In genomic region chr14:91253795-91254323, GRCh38 we compare ENCODE assay signal across 8 cellular contexts. TPM values are rescaled to one million over a fixed set of nuclear protein-coding genes. Genes with fewer than 3 reads are reported as not detected.
DNase-seq lines count a peak whose midpoint lies in the region; ATAC-seq, FAIRE-seq and TF ChIP-seq lines count a peak whose summit lies in the region.

No MANE protein-coding gene starts in this region.

- H3K9me3 Mint-ChIP-seq in CD8-positive, alpha-beta T cell, result no peaks in the 10 kb centered on the region

- no peaks in the 10 kb centered on the region for H3K9me2 ChIP-seq in OCI-LY1 (ENCODE audit: low read depth, low read length)

- H3K9me3 ChIP-seq in CD8-positive, alpha-beta T cell (ENCODE audit: low read length), result no peaks in the 10 kb centered on the region
- H3K9me3 ChIP-seq in OCI-LY1 (ENCODE audit: low read length) (no peaks in the 10 kb centered on the region), neuronal stem cell (replicated peaks in 1 of 2; ENCODE audit: control insufficient read depth in 2 of 2, insufficient read depth in 1 of 2, low read depth in 1 of 2, low read length in 2 of 2) (no peaks in the 10 kb centered on the region)

- H3K4me3 Mint-ChIP-seq in CD8-positive, alpha-beta T cell, result peak overlapping the region; percentile 76

- no peak overlapping the region for H4K8ac ChIP-seq in neuronal stem cell (ENCODE audit: low read depth, low read length)

- peak overlapping the region; percentile 41 for H3K4me3 ChIP-seq in CD8-positive, alpha-beta T cell (ENCODE audit: low read depth, low read length)
- H3K4me3 ChIP-seq in OCI-LY1 (ENCODE audit: low read depth, low read length, poor library complexity, severe bottlenecking) (peak overlapping the region; percentile 70), epithelial cell of esophagus (ENCODE audit: low read length) (peak overlapping the region; percentile 41), neuronal stem cell (ENCODE audit: low read length in 2 of 2) (peak overlapping the region; percentile 51 to 87)

- H3K36me3 ChIP-seq in CD8-positive, alpha-beta T cell (ENCODE audit: insufficient read depth, low read length), result no peaks in the 10 kb centered on the region
- no peaks in the 10 kb centered on the region for H3K36me3 ChIP-seq in OCI-LY1 (ENCODE audit: insufficient read depth, low read length)
- H3K36me3 ChIP-seq in neuronal stem cell (replicated peaks in 1 of 2; ENCODE audit: control insufficient read depth in 2 of 2, insufficient read depth in 2 of 2, low read length in 2 of 2), result no peaks in the 10 kb centered on the region

- peak overlapping the region; percentile 82 for H3K27ac Mint-ChIP-seq in CD8-positive, alpha-beta T cell

- no peak for FAIRE-seq in GM12891 (lab: Jason Lieb, UNC)

- intact Hi-C loops in CD8-positive, alpha-beta T cell (cut with DNase I, micrococcal nuclease), result loop anchor here in 1 of 2 experiments (10.0 kb wide), 1 partner anchor 621 kb away; no protein-coding TSS in a partner anchor

- H3K27me3 Mint-ChIP-seq in CD8-positive, alpha-beta T cell (ENCODE audit: low read depth), result no peaks in the 10 kb centered on the region

- no CpG with 5 or more reads among the region's 20 CpGs for WGBS in neuronal stem cell (ENCODE audit: extremely low coverage in 2 of 2, insufficient read length in 2 of 2, insufficient replicate concordance in 1 of 2), 2 donors

- peak overlapping the region; percentile 20 for H2AK5ac ChIP-seq in neuronal stem cell (ENCODE audit: low read depth, low read length)

- no peak overlapping the region for H4K91ac ChIP-seq in neuronal stem cell (ENCODE audit: low read depth, low read length, poor library complexity)

- POLR2A ChIA-PET in CD8-positive, alpha-beta T cell (lab: Charles Lee), result interaction anchor here (1.0 to 3.3 kb wide), 2 partner anchors 10 to 11 kb away, joined by 3 to 25 read pairs; partner anchors contain the start of gene GPR68

- H3K18ac ChIP-seq in neuronal stem cell (ENCODE audit: low read length), result peak overlapping the region; percentile 98

- CTCF ChIA-PET in CD8-positive, alpha-beta T cell (lab: Charles Lee), result interaction anchor here (0.6 to 2.8 kb wide), 2 partner anchors 12 to 76 kb away, joined by 3 to 13 read pairs; no protein-coding TSS in a partner anchor

- H3K23ac ChIP-seq in neuronal stem cell (ENCODE audit: low read depth, low read length, poor library complexity), result peak overlapping the region; percentile 90

- H2BK5ac ChIP-seq in neuronal stem cell (ENCODE audit: low read length), result peak overlapping the region; percentile 16

- H3K9ac ChIP-seq in OCI-LY1 (ENCODE audit: low read length) (peak overlapping the region; percentile 56; the same call in 1 of the 2 replicates), neuronal stem cell (ENCODE audit: low read depth, low read length, poor library complexity) (peak overlapping the region; percentile 95)

- H2BK12ac ChIP-seq in neuronal stem cell (ENCODE audit: low read length), result peak overlapping the region; percentile 91

- H3K79me2 ChIP-seq in OCI-LY1 (ENCODE audit: insufficient read depth, low read length), result no peaks in the 10 kb centered on the region

- peaks cover 52% of the 10 kb centered on the region for H3K4me1 ChIP-seq in CD8-positive, alpha-beta T cell (ENCODE audit: insufficient read depth, low read length)
- H3K4me1 ChIP-seq in OCI-LY1 (ENCODE audit: insufficient read depth, low read length, severe bottlenecking) (peaks cover 54% of the 10 kb centered on the region), neuronal stem cell (ENCODE audit: control insufficient read depth in 2 of 2, insufficient read depth in 1 of 2, low read depth in 1 of 2, low read length in 2 of 2) (peaks cover 21 to 32% of the 10 kb centered on the region in 2 donors)

- H3K27ac ChIP-seq in CD8-positive, alpha-beta T cell (ENCODE audit: low read depth, low read length), result no peak overlapping the region
- H3K27ac ChIP-seq in OCI-LY1 (ENCODE audit: low read depth, low read length, poor library complexity, severe bottlenecking), result no peak overlapping the region
- H3K27ac ChIP-seq in neuronal stem cell (replicated peaks; ENCODE audit: low read length), result no peak overlapping the region

- no peak overlapping the region for H3K4ac ChIP-seq in neuronal stem cell (ENCODE audit: low read length)

- H2BK15ac ChIP-seq in neuronal stem cell (ENCODE audit: low read length), result peak overlapping the region; percentile 99

- H2AFZ ChIP-seq in OCI-LY1 (ENCODE audit: low read length), result no peak overlapping the region
- H2AFZ ChIP-seq in neuronal stem cell (ENCODE audit: low read length), result peak overlapping the region; percentile 97

- H3K14ac ChIP-seq in neuronal stem cell (ENCODE audit: low read length), result peak overlapping the region; percentile 92

- no peak for TF ChIP-seq POLR2A in GM12891 (IDR thresholded peaks at IDR 0.05; ENCODE audit: low read depth, low read length)

- no peak for DNase-seq in CD8-positive, alpha-beta T cell
- DNase-seq in epithelial cell of esophagus (ENCODE audit: low read depth) (no peak), neuronal stem cell (ENCODE audit: low spot score) (no peak), occipital lobe (lab: John Stamatoyannopoulos, UW) (no peak), GM12891 (ENCODE audit: insufficient read length, low spot score) (no peak), hepatic stellate cell (ENCODE audit: low spot score) (no peak)

- peak overlapping the region; percentile 73 for H3K4me2 ChIP-seq in OCI-LY1 (ENCODE audit: low read length)
- H3K4me2 ChIP-seq in neuronal stem cell (ENCODE audit: insufficient read depth, low read length, poor library complexity, severe bottlenecking), result peak overlapping the region; percentile 95

- ATAC-seq in CD8-positive, alpha-beta T cell, result peak; percentile 4
- no peak for ATAC-seq in HG02571 (IDR thresholded peaks at IDR 0.05; ENCODE audit: unreplicated experiment)

- peaks cover 56% of the 10 kb centered on the region for H3K4me1 Mint-ChIP-seq in CD8-positive, alpha-beta T cell (ENCODE audit: low read depth)

- no peaks in the 10 kb centered on the region for H3K79me1 ChIP-seq in neuronal stem cell (ENCODE audit: low read depth, low read length)

- peaks cover 4% of the 10 kb centered on the region; the same call in 1 of the 2 replicates for H3F3A ChIP-seq in OCI-LY1 (ENCODE audit: insufficient read depth, low read length)

- no peaks in the 10 kb centered on the region for H4K20me1 ChIP-seq in OCI-LY1 (ENCODE audit: insufficient read depth, low read length)

- H2BK120ac ChIP-seq in neuronal stem cell (ENCODE audit: low read depth, low read length), result peak overlapping the region; percentile 40

- TF ChIP-seq CTCF in CD8-positive, alpha-beta T cell (IDR thresholded peaks at IDR 0.05), result no peak
- no peak for TF ChIP-seq CTCF in OCI-LY1 (IDR thresholded peaks at IDR 0.05; ENCODE audit: low read length)
- no peak for TF ChIP-seq CTCF in epithelial cell of esophagus (IDR thresholded peaks at IDR 0.05; ENCODE audit: insufficient read depth, low read depth, low read length, missing control alignments)

- H3K27me3 ChIP-seq in CD8-positive, alpha-beta T cell (ENCODE audit: insufficient read depth, low read length), result no peaks in the 10 kb centered on the region
- H3K27me3 ChIP-seq in OCI-LY1 (ENCODE audit: insufficient read depth, low read length) (no peaks in the 10 kb centered on the region), neuronal stem cell (ENCODE audit: control insufficient read depth in 3 of 3, insufficient read depth in 3 of 3, low read depth in 1 of 3, low read length in 3 of 3) (peaks cover 0 to 38% (median 10%) of the 10 kb centered on the region in 3 experiments)

- no peaks in the 10 kb centered on the region for H3K36me3 Mint-ChIP-seq in CD8-positive, alpha-beta T cell

TF ChIP-seq in GM12891, 5 proteins besides CTCF, POLR2A, EP300 and RAD21:
- TF ChIP-seq POU2F2 (IDR thresholded peaks at IDR 0.05; ENCODE audit: low read depth, low read length) (no peak), POLR2AphosphoS5 (IDR thresholded peaks at IDR 0.05; ENCODE audit: low read depth, low read length) (no peak), PAX5 (IDR thresholded peaks at IDR 0.05; ENCODE audit: insufficient read depth, low read length, severe bottlenecking) (no peak), SPI1 (IDR thresholded peaks at IDR 0.05; ENCODE audit: low read depth, low read length) (no peak), TAF1 (IDR thresholded peaks at IDR 0.05; ENCODE audit: low read depth, low read length) (no peak)

RNA-seq across cellular contexts. Expression of gene GPR68, which starts 9.4 kb away (rescaled TPM):
- total RNA-seq in CD8-positive, alpha-beta T cell, result 1 to 10 TPM; 3.6 to 5.1 TPM
- 0.70 TPM for polyA plus RNA-seq in neuronal stem cell (2013, experiment 1 of 2)
- 0.61 TPM for polyA plus RNA-seq in neuronal stem cell (2013, experiment 2 of 2)
- 5.9 TPM for total RNA-seq in occipital lobe
- polyA plus RNA-seq in GM12891 (2012; ENCODE audit: low read depth, missing spikeins), result 1.7 TPM
